In genomic region chr14:28754209-28754985, GRCh38 we compare ENCODE assay signal across 8 cellular contexts. TPM values are rescaled to one million over a fixed set of nuclear protein-coding genes. Genes with fewer than 3 reads are reported as not detected.
DNase-seq lines count a peak whose midpoint lies in the region; ATAC-seq, FAIRE-seq and TF ChIP-seq lines count a peak whose summit lies in the region.

No MANE protein-coding gene starts in this region.

- BruUV-seq in GM12878 (replicated peaks; lab: Mats Ljungman, UMichigan), result no TSS peak

- TF ChIP-seq RAD21 in GM12878 (IDR thresholded peaks at IDR 0.05; ENCODE audit: insufficient read depth, low read depth, low read length), result peak; percentile 84

- FAIRE-seq in GM18507 (lab: Jason Lieb, UNC) (peak; percentile 77), GM12878 (lab: Jason Lieb, UNC) (peak; percentile 68)

- in situ Hi-C loops in GM12878 (cut with MboI), result loop anchor here (25.0 kb wide), 2 partner anchors 458 to 1683 kb away; no protein-coding TSS in a partner anchor

- no peak overlapping the region for H3K27ac ChIP-seq in GM12878 (ENCODE audit: control insufficient read depth, insufficient read depth)
- no peak overlapping the region for H3K27ac ChIP-seq in right lobe of liver
- H3K27ac ChIP-seq in suprapubic skin, result no peak overlapping the region

- intact Hi-C loops in GM12878 (cut with micrococcal nuclease; ENCODE audit: unreplicated experiment), result loop anchor here (1.0 to 10.0 kb wide), 7 partner anchors 263 to 1768 kb away; no protein-coding TSS in a partner anchor
- intact Hi-C loops in right lobe of liver (cut with DNase I), result loop anchor here in 1 of 2 donors (10.0 kb wide), 1 partner anchor 780 kb away; no protein-coding TSS in a partner anchor

- 1% methylated on average over 9 of the region's 9 CpGs for WGBS in GM12878 (ENCODE audit: insufficient coverage, insufficient replicate concordance, low lambda C conversion rate, missing lambda C conversion rate)
- WGBS in right lobe of liver (ENCODE audit: insufficient coverage, low coverage, low lambda C conversion rate, missing lambda C conversion rate), result 8% methylated on average over 9 of the region's 9 CpGs
- WGBS in suprapubic skin, result 10% methylated on average over 9 of the region's 9 CpGs

- peak; percentile 42 for DNase-seq in AG10803 (ENCODE audit: low read depth)
- no peak for DNase-seq in GM18507 (ENCODE audit: extremely low spot score, insufficient read length, low read depth)
- DNase-seq in NCI-H1694 treated with DMSO at 0.1 percent for 48 hours (lab: John Stamatoyannopoulos, UW), result peak; percentile 76
- DNase-seq in GM12878 (ENCODE audit: low read depth, low spot score), result peak; percentile 3
- DNase-seq in right lobe of liver, result no peak
- DNase-seq in suprapubic skin (ENCODE audit: low spot score in 2 of 2), result no peak
- no peak for DNase-seq in activated effector memory CD4-positive, alpha-beta T cell treated with Interleukin-2 at 50 U/mL for 16 hours

- no peak overlapping the region for H2AFZ ChIP-seq in GM12878 (ENCODE audit: control insufficient read depth, low read depth, low read length)

- no peak overlapping the region for H3K9ac ChIP-seq in GM12878 (ENCODE audit: control insufficient read depth, insufficient read depth, low read length)

- no peak overlapping the region for H3K4me2 ChIP-seq in GM12878 (ENCODE audit: control insufficient read depth, insufficient read depth)

- POLR2A ChIA-PET in GM12878 (lab: Charles Lee), result no interaction called here

- ATAC-seq in GM12878, result peak; percentile 74
- ATAC-seq in right lobe of liver, result peak; percentile 75 to 82 (median 76)
- ATAC-seq in HG03571 (IDR thresholded peaks at IDR 0.05; ENCODE audit: unreplicated experiment), result no peak

- TF ChIP-seq EP300 in GM12878 (IDR thresholded peaks at IDR 0.05; ENCODE audit: borderline replicate concordance in 1 of 2, control insufficient read depth in 1 of 2, low read depth in 2 of 2, low read length in 2 of 2) (no peak), suprapubic skin (IDR thresholded peaks at IDR 0.05) (no peak)

- H3K36me3 ChIP-seq in GM12878 (ENCODE audit: control insufficient read depth in 2 of 2, insufficient read depth in 2 of 2, low read length in 1 of 2), result no peaks in the 10 kb centered on the region
- H3K36me3 ChIP-seq in right lobe of liver, result no peaks in the 10 kb centered on the region
- no peaks in the 10 kb centered on the region for H3K36me3 ChIP-seq in suprapubic skin

- SMC1A ChIA-PET in GM12878 (lab: Charles Lee; ENCODE audit: uncharacterized antibody, unreplicated experiment), result interaction anchor here (1.4 kb wide), 1 partner anchor 23 kb away, joined by 3 read pairs; no protein-coding TSS in a partner anchor

- CTCF ChIA-PET in GM12878 (lab: Yijun Ruan, JAX), result interaction anchor here (0.7 to 2.5 kb wide), 11 partner anchors 10 to 1689 kb away, joined by 3 to 7 read pairs (median 4); no protein-coding TSS in a partner anchor

- no peak for TF ChIP-seq POLR2A in GM12878 (IDR thresholded peaks at IDR 0.05; ENCODE audit: low read depth, low read length)
- no peak for TF ChIP-seq POLR2A in right lobe of liver (IDR thresholded peaks at IDR 0.05)
- TF ChIP-seq POLR2A in suprapubic skin (IDR thresholded peaks at IDR 0.05), result no peak

- TF ChIP-seq CTCF in AG10803 (conservative IDR thresholded peaks at IDR 0.05; ENCODE audit: low read length) (peak; percentile 91), GM12878 (IDR thresholded peaks at IDR 0.05 in 2 of 3, conservative IDR thresholded peaks at IDR 0.05 in 1 of 3; ENCODE audit: control insufficient read depth in 2 of 3, extremely low read depth in 1 of 3, insufficient read depth in 1 of 3, low read depth in 3 of 3, low read length in 3 of 3) (peak; percentile 58 to 72 (median 61)), right lobe of liver (IDR thresholded peaks at IDR 0.05) (peak; percentile 55 to 79 (median 72)), suprapubic skin (IDR thresholded peaks at IDR 0.05) (peak in 1 of 2 donors; percentile 44)

- no peaks in the 10 kb centered on the region for H3K79me2 ChIP-seq in GM12878 (ENCODE audit: control insufficient read depth, insufficient read depth, low read length)

- H3K27me3 ChIP-seq in GM12878 (replicated peaks in 1 of 2; ENCODE audit: control insufficient read depth in 2 of 2, insufficient read depth in 2 of 2, low read length in 1 of 2) (peaks cover 0 to 9% of the 10 kb centered on the region in 2 experiments; a peak in 2 of 4 replicates), right lobe of liver (peaks cover 11 to 25% of the 10 kb centered on the region in 2 donors), suprapubic skin (peaks cover 74% of the 10 kb centered on the region)

- H3K4me1 ChIP-seq in GM12878 (ENCODE audit: control insufficient read depth, insufficient read depth, low read length) (no peaks in the 10 kb centered on the region), right lobe of liver (no peaks in the 10 kb centered on the region), suprapubic skin (peaks cover 9% of the 10 kb centered on the region)

- H3K9me3 ChIP-seq in GM12878 (replicated peaks; ENCODE audit: control insufficient read depth, insufficient read depth, low read length), result no peaks in the 10 kb centered on the region
- H3K9me3 ChIP-seq in right lobe of liver, result no peaks in the 10 kb centered on the region
- no peaks in the 10 kb centered on the region for H3K9me3 ChIP-seq in suprapubic skin

- H3K4me3 ChIP-seq in AG10803 (ENCODE audit: low read length) (no peak overlapping the region), GM12878 (no peak overlapping the region), right lobe of liver (no peak overlapping the region), suprapubic skin (no peak overlapping the region)

- no peaks in the 10 kb centered on the region for H4K20me1 ChIP-seq in GM12878 (ENCODE audit: control insufficient read depth, insufficient read depth)

- RAD21 ChIA-PET in GM12878 (lab: Charles Lee; ENCODE audit: unreplicated experiment), result no interaction called here

TF ChIP-seq in GM12878, 131 proteins besides CTCF, POLR2A, EP300 and RAD21 (continues in another document):
- TF ChIP-seq SMC3 (IDR thresholded peaks at IDR 0.05; ENCODE audit: borderline replicate concordance, low read length) (peak; percentile 78; the same call in 1 of the 2 replicates), SP1 (IDR thresholded peaks at IDR 0.05; ENCODE audit: low read depth, low read length) (no peak), ZNF24 (IDR thresholded peaks at IDR 0.05) (no peak), RUNX3 (IDR thresholded peaks at IDR 0.05; ENCODE audit: low read length) (no peak), HCFC1 (IDR thresholded peaks at IDR 0.05; ENCODE audit: low read length) (no peak), ETV6 (conservative IDR thresholded peaks at IDR 0.05 in 1 of 2, IDR thresholded peaks at IDR 0.05 in 1 of 2; ENCODE audit: borderline replicate concordance in 1 of 2, low read depth in 1 of 2) (no peak), YY1 (IDR thresholded peaks at IDR 0.05; ENCODE audit: low read depth, low read length) (no peak), TAF1 (IDR thresholded peaks at IDR 0.05; ENCODE audit: borderline replicate concordance, low read depth, low read length) (no peak), NR2C1 (IDR thresholded peaks at IDR 0.05) (no peak), E2F8 (IDR thresholded peaks at IDR 0.05; ENCODE audit: low read depth, partially characterized antibody) (no peak), POLR2AphosphoS5 (IDR thresholded peaks at IDR 0.05; ENCODE audit: low read length) (no peak)

RNA-seq across cellular contexts. Expression of gene FOXG1, which starts 12.2 kb away (rescaled TPM):
- 0.06 and 0.12 TPM in 2 replicates for total RNA-seq in GM12878 (2013; cell fraction: nucleolus; rRNA removed)
- total RNA-seq in GM12878 (2014; rRNA removed) (0.05 and 0.06 TPM in 2 replicates), GM12878 (2014; rRNA removed; fragmentation: Illumina TruSeq; extraction: Trizol) (0.04 and 0.05 TPM in 2 replicates), GM12878 (2021) (0.32 and 0.44 TPM in 2 replicates), right lobe of liver (not detected), suprapubic skin (not detected)
- not detected for polyA plus RNA-seq in GM12878 (2011; ENCODE audit: low read depth)
- polyA plus RNA-seq in GM12878 (2011; rRNA removed) (not detected in 2 replicates), GM12878 (2014; fragmentation: Illumina TruSeq; extraction: Trizol) (0.07 TPM in 1 of 2 replicates, not detected in the other), GM12878 (2014; fragmentation: Nextera tagmentation; extraction: Ambion mirVana) (under 1 TPM; 0.05 to 0.13 TPM), GM12878 (2014; rRNA removed) (0.13 and 0.19 TPM in 2 replicates), GM12878 (2016; fragmentation: Nextera tagmentation; extraction: Ambion mirVana) (under 1 TPM; 0.04 TPM)
- polyA plus RNA-seq in GM12878 (2011; cell fraction: cytosol; rRNA removed), result 0.02 TPM in 1 of 2 replicates, not detected in the other
- polyA plus RNA-seq in GM12878 (2011; cell fraction: nucleus; rRNA removed), result 0.13 and 0.19 TPM in 2 replicates
- polyA plus RNA-seq in GM12878 (2012), result 0.04 and 0.07 TPM in 2 replicates
- not detected in 2 replicates for polyA minus RNA-seq in GM12878 (2011; rRNA and poly(A)+ RNA removed)
- polyA minus RNA-seq in GM12878 (2011; cell fraction: cytosol; rRNA and poly(A)+ RNA removed), result not detected in 2 replicates
- polyA minus RNA-seq in GM12878 (2011; cell fraction: nucleus; rRNA and poly(A)+ RNA removed), result not detected in 2 replicates

Comparison
In these comparisons a context has a peak if more than half of its experiments do, and no peak if none do; other contexts are left out.
1. DNase-seq: peak in AG10803 (single experiment), NCI-H1694 treated with DMSO at 0.1 percent for 48 hours (single experiment) and GM12878 (single experiment); none in GM18507 (single experiment), right lobe of liver (0 of 3), suprapubic skin (0 of 2) and activated effector memory CD4-positive, alpha-beta T cell treated with Interleukin-2 at 50 U/mL for 16 hours (single experiment).